8 cellular contexts compared by ENCODE assay signal in the genomic region with DNA sequence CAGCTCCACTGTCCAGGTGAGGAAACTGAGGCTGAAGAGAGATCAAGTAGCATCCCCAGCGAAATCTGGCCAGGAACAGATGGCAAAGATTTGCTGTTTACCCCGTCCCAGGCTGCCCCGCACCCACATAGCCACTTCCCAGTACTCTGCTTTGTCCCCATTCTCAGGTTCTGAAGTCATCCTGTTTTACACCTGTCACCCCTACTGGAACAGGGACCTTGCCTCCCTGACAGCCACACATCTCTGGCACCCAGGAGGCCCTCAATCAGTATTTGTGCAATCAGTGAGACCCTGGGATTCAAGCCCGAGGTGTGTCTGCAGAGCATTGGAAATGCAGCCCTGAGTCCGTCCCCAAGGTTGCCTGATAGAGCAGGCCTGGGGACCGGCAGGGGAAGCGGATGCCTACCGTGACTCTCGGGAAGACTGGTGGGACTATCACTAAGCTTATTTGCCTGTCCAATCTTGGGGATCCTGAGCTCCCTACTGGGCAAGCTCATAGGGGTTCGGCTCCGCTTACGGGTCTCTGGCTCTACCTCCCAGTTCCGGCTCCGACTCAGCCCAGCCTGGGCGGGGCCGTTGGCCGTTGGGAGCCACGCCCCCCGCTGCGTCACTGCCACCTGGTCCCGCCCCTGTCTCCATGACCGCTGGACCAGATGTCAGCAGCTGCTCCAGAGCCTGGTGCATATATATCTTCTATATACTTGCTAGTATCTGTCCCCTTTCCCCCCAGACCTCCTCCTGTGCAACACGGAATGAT. TPM values are rescaled to one million over a fixed set of nuclear protein-coding genes. Genes with fewer than 3 reads are reported as not detected.
DNase-seq lines count a peak whose midpoint lies in the region; ATAC-seq and TF ChIP-seq lines count a peak whose summit lies in the region.

No MANE protein-coding gene starts in this region.

- peak overlapping the region; percentile 68 for H3K4me3 ChIP-seq in HUES6 (ENCODE audit: low read depth, low read length)
- peak overlapping the region; percentile 76 for H3K4me3 ChIP-seq in adipocyte (ENCODE audit: low read length)
- peak overlapping the region; percentile 32 to 77 (median 53) for H3K4me3 ChIP-seq in heart right ventricle
- peak overlapping the region; percentile 11 to 59 (median 50) for H3K4me3 ChIP-seq in upper lobe of left lung

- intact Hi-C loops in heart right ventricle (cut with DNase I) = no loop called here

- CTCF ChIA-PET in T-cell (lab: Charles Lee) = no interaction called here

- H3K27me3 ChIP-seq in HUES6 (ENCODE audit: control insufficient read depth, insufficient read depth, low read length) (peaks cover 10% of the 10 kb centered on the region), adipocyte (replicated peaks; ENCODE audit: control insufficient read depth, insufficient read depth, low read length) (no peaks in the 10 kb centered on the region), heart right ventricle (no peaks in the 10 kb centered on the region), upper lobe of left lung (no peaks in the 10 kb centered on the region)

- ATAC-seq in GM19463 (IDR thresholded peaks at IDR 0.05; ENCODE audit: unreplicated experiment) = peak; percentile 53
- peak; percentile 76 to 91 (median 80) for ATAC-seq in T-cell (replicated peaks in 1 of 4)
- peak; percentile 74 to 87 (median 82) for ATAC-seq in heart right ventricle
- ATAC-seq in upper lobe of left lung (ENCODE audit: low FRiP score in 2 of 2) = peak; percentile 91 to 92

- no peak for TF ChIP-seq CTCF in heart right ventricle (IDR thresholded peaks at IDR 0.05)
- no peak for TF ChIP-seq CTCF in upper lobe of left lung (IDR thresholded peaks at IDR 0.05)

- H3K27ac Mint-ChIP-seq in T-cell = no peak overlapping the region

- H3K4me1 ChIP-seq in HUES6 (ENCODE audit: control insufficient read depth, insufficient read depth, low read length) = peaks cover 14% of the 10 kb centered on the region; the same call in 1 of the 2 replicates
- peaks cover 20% of the 10 kb centered on the region for H3K4me1 ChIP-seq in adipocyte (ENCODE audit: control insufficient read depth, insufficient read depth, low read length)
- peaks cover 6 to 33% (median 24%) of the 10 kb centered on the region in 9 donors for H3K4me1 ChIP-seq in heart right ventricle
- peaks cover 23 to 34% (median 27%) of the 10 kb centered on the region in 4 donors for H3K4me1 ChIP-seq in upper lobe of left lung

- H3K27ac ChIP-seq in HUES6 (ENCODE audit: low read depth, low read length) = no peak overlapping the region
- peak overlapping the region in 5 of 10 donors; percentile 10 to 70 (median 56) for H3K27ac ChIP-seq in heart right ventricle
- peak overlapping the region; percentile 65 to 83 (median 80) for H3K27ac ChIP-seq in upper lobe of left lung

- peaks cover 18 to 26% (median 19%) of the 10 kb centered on the region in 3 donors for H3K4me1 Mint-ChIP-seq in T-cell

- 8 to 9% methylated on average over 23 of the region's 23 CpGs for WGBS in heart right ventricle, 2 donors
- WGBS in upper lobe of left lung, 2 donors = 8 to 14% methylated on average over 7 to 23 of the region's 23 CpGs

- H3K9me3 ChIP-seq in HUES6 (ENCODE audit: control insufficient read depth, insufficient read depth, low read depth, low read length) = no peaks in the 10 kb centered on the region
- no peaks in the 10 kb centered on the region for H3K9me3 ChIP-seq in adipocyte (ENCODE audit: control insufficient read depth, low read length)
- no peaks in the 10 kb centered on the region for H3K9me3 ChIP-seq in heart right ventricle
- H3K9me3 ChIP-seq in upper lobe of left lung = no peaks in the 10 kb centered on the region

- H3K9ac ChIP-seq in HUES6 (ENCODE audit: low read length) (peak overlapping the region; percentile 52), adipocyte (ENCODE audit: low read length) (peak overlapping the region; percentile 62)

- no peak for TF ChIP-seq EP300 in upper lobe of left lung (IDR thresholded peaks at IDR 0.05)

- peak overlapping the region; percentile 60 to 72 (median 72) for H3K4me3 Mint-ChIP-seq in T-cell

- H3K27me3 Mint-ChIP-seq in T-cell = peaks cover 3 to 13% of the 10 kb centered on the region in 2 donors

- no peaks in the 10 kb centered on the region for H3K36me3 Mint-ChIP-seq in T-cell

- H3K36me3 ChIP-seq in HUES6 (ENCODE audit: control insufficient read depth, insufficient read depth, low read length) (peaks cover 5% of the 10 kb centered on the region), adipocyte (ENCODE audit: control insufficient read depth, insufficient read depth, low read length, severe bottlenecking) (no peaks in the 10 kb centered on the region), heart right ventricle (no peaks in the 10 kb centered on the region), upper lobe of left lung (no peaks in the 10 kb centered on the region)

- peak in 1 of 4 donors; percentile 73 for TF ChIP-seq POLR2A in upper lobe of left lung (IDR thresholded peaks at IDR 0.05)

- DNase-seq in CD1c-positive myeloid dendritic cell (ENCODE audit: extremely low spot score) = peak; percentile 92
- DNase-seq in T-cell = peak; percentile 25 to 86 (median 68)
- DNase-seq in adipocyte (ENCODE audit: low read depth) = peak; percentile 94
- peak; percentile 87 to 90 for DNase-seq in heart right ventricle
- peak; percentile 69 for DNase-seq in pons (ENCODE audit: low spot score)
- peak; percentile 96 to 99 for DNase-seq in upper lobe of left lung

- POLR2A ChIA-PET in T-cell (lab: Charles Lee) = interaction anchor here in 1 of 2 donors (0.6 kb wide), 1 partner anchor 31 kb away, joined by 8 read pairs; no protein-coding TSS in a partner anchor

- no peaks in the 10 kb centered on the region for H3K9me3 Mint-ChIP-seq in T-cell

RNA-seq across cellular contexts. Expression of a gene that starts 17.5 kb away (rescaled TPM):
- 10 to 100 TPM; 15.4 to 22.5 (median 18.2) TPM for total RNA-seq in T-cell
- total RNA-seq in heart right ventricle = 1 to 10 TPM in 7 of 10 donors, under 1 TPM in 3; 0.55 to 3.2 (median 1.1) TPM
- 1 to 10 TPM in 1 of 2 donors, under 1 TPM in 1; 0.35 to 1.1 TPM for polyA plus RNA-seq in heart right ventricle
- total RNA-seq in upper lobe of left lung = 10 to 100 TPM in 1 of 6 donors, 1 to 10 TPM in 5; 3.0 to 23.0 (median 5.8) TPM

RNA-seq across cellular contexts. Expression of a gene that starts 22.1 kb away (rescaled TPM):
- total RNA-seq in T-cell (10 to 100 TPM; 33.8 to 47.7 (median 36.6) TPM), heart right ventricle (100 to 1,000 TPM in 3 of 10 donors, 10 to 100 TPM in 7; 57.7 to 130 (median 77.0) TPM), upper lobe of left lung (10 to 100 TPM; 26.2 to 79.0 (median 46.3) TPM)
- polyA plus RNA-seq in heart right ventricle = 100 to 1,000 TPM in 1 of 2 donors, 10 to 100 TPM in 1; 26.3 to 160 TPM

RNA-seq across cellular contexts. Expression of a gene that starts 56.6 kb away (rescaled TPM):
- total RNA-seq in T-cell (10 to 100 TPM in 2 of 5 donors, 1 to 10 TPM in 3; 6.6 to 10.5 (median 9.2) TPM), heart right ventricle (1 to 10 TPM in 6 of 10 donors, under 1 TPM in 4; 0.45 to 2.0 (median 1.4) TPM), upper lobe of left lung (1 to 10 TPM; 1.6 to 7.1 (median 4.5) TPM)
- polyA plus RNA-seq in heart right ventricle = under 1 TPM; 0.54 to 0.95 TPM
